In the genomic region with DNA sequence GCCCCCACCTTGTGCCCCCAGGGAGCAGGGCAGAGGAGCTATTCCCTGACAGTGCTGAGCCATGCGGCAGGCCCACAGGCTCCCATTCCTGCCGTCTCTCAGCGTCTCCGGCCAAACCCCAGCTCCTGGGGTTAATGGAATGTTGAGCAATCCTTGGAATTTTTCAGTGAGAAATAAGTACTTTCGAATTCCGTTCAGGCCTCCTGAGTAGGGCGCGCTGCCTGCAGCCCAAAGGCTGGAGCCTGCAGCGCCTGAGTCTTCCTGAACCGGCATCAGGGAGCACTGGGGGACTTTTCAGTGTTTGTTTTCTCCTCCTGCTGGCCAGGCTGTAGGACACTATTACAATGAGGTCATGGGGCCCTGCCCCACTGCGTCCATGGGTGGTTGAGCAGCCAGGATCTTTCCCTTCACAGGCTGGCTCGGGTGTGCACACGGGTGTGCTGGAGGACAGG, we compare ENCODE assay signal across 8 cellular contexts. TPM values are rescaled to one million over a fixed set of nuclear protein-coding genes. Genes with fewer than 3 reads are reported as not detected.
DNase-seq lines count a peak whose midpoint lies in the region; ATAC-seq, FAIRE-seq and TF ChIP-seq lines count a peak whose summit lies in the region.

No MANE protein-coding gene starts in this region.

- TF ChIP-seq POLR2A in GM12892 (IDR thresholded peaks at IDR 0.05; ENCODE audit: low read depth, low read length): no peak

- ATAC-seq in left lobe of liver (peak; percentile 85), HG02763 (IDR thresholded peaks at IDR 0.05; ENCODE audit: unreplicated experiment) (no peak), GM18861 (IDR thresholded peaks at IDR 0.05; ENCODE audit: unreplicated experiment) (no peak)

- no peak overlapping the region for H3K4me3 ChIP-seq in choroid plexus epithelial cell (ENCODE audit: low read depth, low read length)

- H3K4me3 Mint-ChIP-seq in activated T-cell treated with anti-CD3 and anti-CD28 coated beads, Interleukin-2, amount 50 U/mL, for 24 hours: no peak overlapping the region

- no peak for FAIRE-seq in GM12892 (lab: Jason Lieb, UNC)

- TF ChIP-seq CTCF in choroid plexus epithelial cell (conservative IDR thresholded peaks at IDR 0.05; ENCODE audit: low read depth, low read length): peak; percentile 43

- DNase-seq in HPDE6-E6E7 (ENCODE audit: extremely low spot score) (peak; percentile 23), choroid plexus epithelial cell (ENCODE audit: low read depth) (peak; percentile 93), left lobe of liver (ENCODE audit: low spot score) (no peak), substantia nigra (lab: John Stamatoyannopoulos, UW) (peak in 38 of 49 donors; percentile 17 to 85 (median 60)), GM12892 (ENCODE audit: insufficient read length) (no peak)
- no peak for DNase-seq in activated T-cell treated with anti-CD3 and anti-CD28 coated beads, Interleukin-2, amount 50 U/mL, for 24 hours

- H3K27me3 Mint-ChIP-seq in activated T-cell treated with anti-CD3 and anti-CD28 coated beads, Interleukin-2, amount 50 U/mL, for 24 hours: no peaks in the 10 kb centered on the region

- H3K36me3 Mint-ChIP-seq in activated T-cell treated with anti-CD3 and anti-CD28 coated beads, Interleukin-2, amount 50 U/mL, for 24 hours (ENCODE audit: low read depth): no peaks in the 10 kb centered on the region

- no peak overlapping the region for H3K27ac Mint-ChIP-seq in activated T-cell treated with anti-CD3 and anti-CD28 coated beads, Interleukin-2, amount 50 U/mL, for 24 hours

- no peaks in the 10 kb centered on the region for H3K9me3 Mint-ChIP-seq in activated T-cell treated with anti-CD3 and anti-CD28 coated beads, Interleukin-2, amount 50 U/mL, for 24 hours

- H3K4me1 Mint-ChIP-seq in activated T-cell treated with anti-CD3 and anti-CD28 coated beads, Interleukin-2, amount 50 U/mL, for 24 hours (ENCODE audit: low read depth): peaks cover 19% of the 10 kb centered on the region

- H3K27ac ChIP-seq in substantia nigra (ENCODE audit: low read depth, low read length, poor library complexity, severe bottlenecking): peak overlapping the region; percentile 84

RNA-seq across cellular contexts. Expression of a gene that starts 33.3 kb away (rescaled TPM):
- 12.5 TPM for total RNA-seq in left lobe of liver
- polyA plus RNA-seq in GM12892 (2012; ENCODE audit: missing spikeins): 10.9 TPM

Comparison
In these comparisons a context has a peak if more than half of its experiments do, and no peak if none do; other contexts are left out.
1. DNase-seq: peak in HPDE6-E6E7 (single experiment), choroid plexus epithelial cell (single experiment) and substantia nigra (38 of 49); none in left lobe of liver (single experiment), activated T-cell treated with anti-CD3 and anti-CD28 coated beads, Interleukin-2, amount 50 U/mL, for 24 hours (single experiment) and GM12892 (single experiment).